In genomic region chr19:13037161-13037560, GRCh38 we compare ENCODE assay signal across 10 cellular contexts. TPM values are rescaled to one million over a fixed set of nuclear protein-coding genes. Genes with fewer than 3 reads are reported as not detected.
DNase-seq lines count a peak whose midpoint lies in the region; ATAC-seq and TF ChIP-seq lines count a peak whose summit lies in the region.
"Had no signal": no experiment of that assay in that cellular context is flagged by ENCODE, and none has a peak within 500 bp of the region (broad histone marks: within the 10 kb centered on the region; RNA-seq: fewer than 3 reads in every experiment).

No MANE protein-coding gene starts in this region.

- peaks cover 21% of the 10 kb centered on the region for H3K4me1 ChIP-seq in HEK293 (ENCODE audit: control insufficient read depth, insufficient read depth, low read length)
- peaks cover 86% of the 10 kb centered on the region for H3K4me1 ChIP-seq in stomach smooth muscle (ENCODE audit: control insufficient read depth, insufficient read depth, low read length)
- peaks cover 15% of the 10 kb centered on the region for H3K4me1 ChIP-seq in HAP-1

- DNase-seq in left ventricle myocardium superior = peak; percentile 27
- DNase-seq in HAP-1 (ENCODE audit: low spot score in 2 of 2) = no peak
- no peak for DNase-seq in GDM1 (lab: John Stamatoyannopoulos, UW)
- DNase-seq in effector CD8-positive, alpha-beta T cell (lab: John Stamatoyannopoulos, UW) = no peak
- no peak for DNase-seq in anterior cingulate cortex (lab: John Stamatoyannopoulos, UW)
- DNase-seq: nucleus accumbens had no signal

- H3K27me3 ChIP-seq in stomach smooth muscle (ENCODE audit: control insufficient read depth in 1 of 2, insufficient read depth in 2 of 2, low read length in 2 of 2) (no peaks in the 10 kb centered on the region), HAP-1 (ENCODE audit: low read depth) (no peaks in the 10 kb centered on the region)

- intact Hi-C loops in left ventricle myocardium superior (cut with micrococcal nuclease) = no loop called here

- H3K27ac ChIP-seq in HEK293 (ENCODE audit: extremely low read depth, low read depth, low read length) = peak overlapping the region; percentile 3; the same call in 1 of the 2 replicates
- H3K27ac ChIP-seq in stomach smooth muscle (ENCODE audit: low read length) = peak overlapping the region; percentile 82
- H3K27ac ChIP-seq: cardiac muscle cell had no signal

- TF ChIP-seq CTCF in HEK293 (tag by site-specific recombination; IDR thresholded peaks at IDR 0.05) = no peak
- TF ChIP-seq CTCF in WI38 (IDR thresholded peaks at IDR 0.05; ENCODE audit: low read depth, low read length) = no peak

- H3K9ac ChIP-seq in stomach smooth muscle (ENCODE audit: low read length in 2 of 2) = no peak overlapping the region

- POLR2A ChIA-PET in HEK293 (lab: Yijun Ruan, JAX) = interaction anchor here (0.6 to 1.4 kb wide), 2 partner anchors 14 to 18 kb away, joined by 3 read pairs; no protein-coding TSS in a partner anchor

- in situ Hi-C loops in HAP-1 (cut with MboI; ENCODE audit: low sequenced_read_pairs) = no loop called here

- H3K36me3 ChIP-seq in HEK293 (ENCODE audit: control insufficient read depth in 2 of 2, insufficient read depth in 1 of 2, low read length in 2 of 2) (no peaks in the 10 kb centered on the region), stomach smooth muscle (ENCODE audit: control insufficient read depth in 2 of 2, insufficient read depth in 2 of 2, low read length in 2 of 2) (no peaks in the 10 kb centered on the region), HAP-1 (replicated peaks) (no peaks in the 10 kb centered on the region)
- H3K36me3 ChIP-seq: cardiac muscle cell had no signal

- H3K9me3 ChIP-seq in HEK293 (ENCODE audit: control insufficient read depth, insufficient read depth, low read depth, low read length) = no peaks in the 10 kb centered on the region
- H3K9me3 ChIP-seq in stomach smooth muscle (ENCODE audit: control insufficient read depth in 2 of 2, low read length in 2 of 2) = no peaks in the 10 kb centered on the region
- no peaks in the 10 kb centered on the region for H3K9me3 ChIP-seq in HAP-1

- CTCF ChIA-PET in HEK293 (lab: Yijun Ruan, JAX) = interaction anchor here (1.0 to 3.9 kb wide), 7 partner anchors 8 to 60 kb away, joined by 4 to 23 read pairs (median 4); no protein-coding TSS in a partner anchor

- H3K4me3 ChIP-seq in HEK293 (ENCODE audit: low read depth, low read length) (no peak overlapping the region), WI38 (ENCODE audit: low read depth, low read length) (0 out of 2 replicates have a peak overlapping the region, but pooled peaks have one; percentile 9), stomach smooth muscle (ENCODE audit: low read length in 2 of 2) (peak overlapping the region in 1 of 2 donors; percentile 44), HAP-1 (no peak overlapping the region)
- H3K4me3 ChIP-seq: cardiac muscle cell had no signal

- ATAC-seq in left ventricle myocardium superior = no peak

TF ChIP-seq in HEK293, 187 proteins besides CTCF, POLR2A, EP300 and RAD21:
- TF ChIP-seq, protein P1, sequence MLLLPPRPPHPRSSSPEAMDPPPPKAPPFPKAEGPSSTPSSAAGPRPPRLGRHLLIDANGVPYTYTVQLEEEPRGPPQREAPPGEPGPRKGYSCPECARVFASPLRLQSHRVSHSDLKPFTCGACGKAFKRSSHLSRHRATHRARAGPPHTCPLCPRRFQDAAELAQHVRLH (tag by site-specific recombination; IDR thresholded peaks at IDR 0.05) = no peak
- TF ChIP-seq ZNF174 (tag by site-specific recombination; IDR thresholded peaks at IDR 0.05) (no peak), TCF7L2 (IDR thresholded peaks at IDR 0.05; ENCODE audit: borderline replicate concordance, low read depth, low read length) (no peak), ZNF600 (tag by site-specific recombination; IDR thresholded peaks at IDR 0.05) (0 out of 2 replicates have a peak, but pooled peaks have one; percentile 15), ZNF138 (tag by site-specific recombination; IDR thresholded peaks at IDR 0.05; ENCODE audit: borderline replicate concordance) (no peak)

RNA-seq across cellular contexts. Expression of gene NFIX, which starts 41.9 kb away (rescaled TPM):
- 171 TPM for total RNA-seq in left ventricle myocardium superior
- total RNA-seq: cardiac muscle cell had no signal
